ENCODE assay signal across 23 cellular contexts in the genomic region with DNA sequence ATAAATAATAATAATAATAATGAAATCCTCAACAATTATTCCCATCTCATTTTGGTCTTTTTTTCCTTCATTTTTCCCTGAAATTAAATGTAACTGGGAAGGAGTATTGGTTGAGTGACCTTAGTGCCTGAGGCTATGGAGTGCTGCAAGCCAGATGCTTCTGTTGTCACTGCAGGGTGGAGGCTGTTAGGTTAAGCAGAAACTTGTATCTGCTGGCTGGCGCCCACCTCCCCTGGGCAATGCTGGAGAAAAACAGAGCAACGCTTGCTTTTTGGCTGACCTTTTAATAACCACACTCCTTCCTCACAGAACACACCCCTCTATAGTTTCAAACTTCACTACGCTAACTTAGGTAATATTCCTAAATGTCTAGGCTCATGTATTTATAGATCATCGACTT.
DNase-seq lines count a peak whose midpoint lies in the region; FAIRE-seq and TF ChIP-seq lines count a peak whose summit lies in the region.
"Had no signal": no experiment of that assay in that cellular context is flagged by ENCODE, and none has a peak within 500 bp of the region (broad histone marks: within the 10 kb centered on the region; RNA-seq: fewer than 3 reads in every experiment).

No MANE protein-coding gene starts in this region.

- no peak overlapping the region for H4K5ac ChIP-seq in H1 (ENCODE audit: insufficient read length, low read depth, low read length)

- no peak overlapping the region for H3K23ac ChIP-seq in H1 (ENCODE audit: insufficient read length)

- no peak overlapping the region for H2BK5ac ChIP-seq in H1 (ENCODE audit: low read depth, low read length)

- POLR2A ChIA-PET in H1 (lab: Charles Lee; ENCODE audit: partially characterized antibody) = no interaction called here

- H3K27ac ChIP-seq in H1 (ENCODE audit: low read depth, low read length) = no peak overlapping the region
- H3K27ac ChIP-seq: SK-N-MC had no signal

- H3K9ac ChIP-seq in H1 (replicated peaks in 1 of 4; ENCODE audit: extremely low read depth in 1 of 4, low read depth in 3 of 4, low read length in 3 of 4) = no peak overlapping the region

- H3K79me1 ChIP-seq in H1 (ENCODE audit: low read depth, low read length) = no peaks in the 10 kb centered on the region

- no peak overlapping the region for H2BK15ac ChIP-seq in H1 (ENCODE audit: low read length)

- DNase-seq in NCI-H748 (lab: John Stamatoyannopoulos, UW; ENCODE audit: unreplicated experiment) = peak; percentile 9
- DNase-seq in NCI-H748 treated with DMSO at 0.1 percent for 48 hours (lab: John Stamatoyannopoulos, UW) = no peak
- peak; percentile 8 for DNase-seq in BE2C
- no peak for DNase-seq in H1 (ENCODE audit: low read depth in 1 of 2, low spot score in 2 of 2)
- DNase-seq in retina = peak; percentile 15
- DNase-seq in glomerular visceral epithelial cell (ENCODE audit: extremely low spot score) = no peak
- no peak for DNase-seq in activated CD4-positive, alpha-beta T cell treated with anti-CD3 and anti-CD28 coated beads for 1 hour
- DNase-seq: 8988T, ACHN, Calu3, DMS153, H9, Karpas-422, NCI-H1092, NCI-H1436, NCI-H1930, NCI-H2107, NCI-H524 treated with DMSO at 0.1 percent for 48 hours, RPMI8226, SIG-M5 had no signal

- FAIRE-seq in H1 (lab: Jason Lieb, UNC) = no peak
- FAIRE-seq: GM18507, HepG2 had no signal

- no peak overlapping the region for H2BK12ac ChIP-seq in H1 (ENCODE audit: low read depth, low read length)

- no peak overlapping the region for H3K4ac ChIP-seq in H1 (replicated peaks; ENCODE audit: insufficient read length, low read depth, low read length)

- no peak for TF ChIP-seq POLR2A in H1 (IDR thresholded peaks at IDR 0.05; ENCODE audit: control extremely low read depth in 1 of 2, low read depth in 2 of 2, low read length in 2 of 2)

- CTCF ChIA-PET in H1 (lab: Charles Lee; ENCODE audit: partially characterized antibody) = no interaction called here

- no peak for TF ChIP-seq RAD21 in H1 (IDR thresholded peaks at IDR 0.05 in 1 of 2, conservative IDR thresholded peaks at IDR 0.05 in 1 of 2; ENCODE audit: low read depth in 2 of 2, low read length in 2 of 2)

- no peaks in the 10 kb centered on the region for H3K4me1 ChIP-seq in BE2C
- no peaks in the 10 kb centered on the region for H3K4me1 ChIP-seq in H1 (replicated peaks in 1 of 4; ENCODE audit: control insufficient read depth in 3 of 4, insufficient read depth in 4 of 4, low read length in 3 of 4)

- no peak overlapping the region for H3K4me3 ChIP-seq in BE2C (ENCODE audit: low read depth, low read length)
- H3K4me3 ChIP-seq in H1 (ENCODE audit: extremely low read depth in 1 of 4, insufficient read depth in 2 of 4, low read depth in 3 of 4, low read length in 4 of 4) = no peak overlapping the region
- H3K4me3 ChIP-seq: SK-N-MC had no signal

- no peak overlapping the region for H3K14ac ChIP-seq in H1 (ENCODE audit: insufficient read length)

- no peak overlapping the region for H2AFZ ChIP-seq in H1 (ENCODE audit: low read length)

- H2AK5ac ChIP-seq in H1 (ENCODE audit: low read depth, low read length) = no peak overlapping the region

- H3K56ac ChIP-seq in H1 (replicated peaks; ENCODE audit: insufficient read length, low read depth, low read length) = no peak overlapping the region

- no peak overlapping the region for H3K18ac ChIP-seq in H1 (ENCODE audit: extremely low read depth, low read length)

- no peaks in the 10 kb centered on the region for H3K36me3 ChIP-seq in BE2C
- H3K36me3 ChIP-seq in H1 (ENCODE audit: control insufficient read depth in 2 of 4, insufficient read depth in 4 of 4, low read length in 3 of 4) = no peaks in the 10 kb centered on the region

- no peak overlapping the region for H3K4me2 ChIP-seq in H1 (ENCODE audit: insufficient read depth in 1 of 2, low read depth in 2 of 2, low read length in 2 of 2)

- WGBS in H1 (ENCODE audit: extremely low coverage in 1 of 2, insufficient coverage in 1 of 2, insufficient read length in 1 of 2, insufficient replicate concordance in 2 of 2, low coverage in 1 of 2, low lambda C conversion rate in 2 of 2, missing lambda C conversion rate in 1 of 2), 2 experiments = 92% methylated on average over 4 of the region's 4 CpGs; no CpG with 5 or more reads in 1 of the 2 experiments

- H2BK20ac ChIP-seq in H1 (ENCODE audit: low read length) = no peak overlapping the region

- H3K79me2 ChIP-seq in H1 (ENCODE audit: control insufficient read depth in 1 of 2, insufficient read depth in 2 of 2, low read length in 2 of 2) = no peaks in the 10 kb centered on the region

- H3K27me3 ChIP-seq in BE2C (no peaks in the 10 kb centered on the region), H1 (replicated peaks in 1 of 4; ENCODE audit: control insufficient read depth in 3 of 4, extremely low read depth in 1 of 4, insufficient read depth in 3 of 4, low read length in 3 of 4) (no peaks in the 10 kb centered on the region)

- no peaks in the 10 kb centered on the region for H3K23me2 ChIP-seq in H1 (ENCODE audit: low read depth, low read length)

- no peak overlapping the region for H2BK120ac ChIP-seq in H1 (replicated peaks; ENCODE audit: low read depth, low read length)

- no peak for TF ChIP-seq CTCF in BE2C (IDR thresholded peaks at IDR 0.05; ENCODE audit: low read depth, low read length)
- no peak for TF ChIP-seq CTCF in H1 (IDR thresholded peaks at IDR 0.05; ENCODE audit: control extremely low read depth in 1 of 3, insufficient read depth in 1 of 3, low read depth in 1 of 3, low read length in 3 of 3)

- no peak for TF ChIP-seq EP300 in H1 (IDR thresholded peaks at IDR 0.05; ENCODE audit: borderline replicate concordance in 1 of 2, low read depth in 2 of 2, low read length in 2 of 2)

- H4K20me1 ChIP-seq in H1 (replicated peaks in 1 of 2; ENCODE audit: control insufficient read depth in 1 of 2, insufficient read depth in 2 of 2, low read length in 2 of 2) = no peaks in the 10 kb centered on the region

- peak overlapping the region; percentile 57; the same call in 1 of the 2 replicates for H4K8ac ChIP-seq in H1 (ENCODE audit: extremely low read depth, insufficient read depth, low read length)

- H3K9me3 ChIP-seq in BE2C = no peaks in the 10 kb centered on the region
- no peaks in the 10 kb centered on the region for H3K9me3 ChIP-seq in H1 (ENCODE audit: insufficient read depth in 2 of 2, low read depth in 1 of 2, low read length in 1 of 2)

- H4K91ac ChIP-seq in H1 (replicated peaks; ENCODE audit: insufficient read length, low read length) = no peak overlapping the region

TF ChIP-seq in H1, 55 proteins besides CTCF, POLR2A, EP300 and RAD21:
- TF ChIP-seq SUZ12 (IDR thresholded peaks at IDR 0.05; ENCODE audit: low read length) (no peak), CBX8 (IDR thresholded peaks at IDR 0.05; ENCODE audit: borderline replicate concordance, low read depth, low read length) (no peak), EGR1 (IDR thresholded peaks at IDR 0.05; ENCODE audit: borderline replicate concordance, low read depth, low read length) (no peak), NRF1 (IDR thresholded peaks at IDR 0.05; ENCODE audit: low read depth, low read length) (no peak), SRF (IDR thresholded peaks at IDR 0.05; ENCODE audit: low read depth, low read length) (no peak), YY1 (IDR thresholded peaks at IDR 0.05; ENCODE audit: low read depth, low read length) (no peak), POU5F1 (IDR thresholded peaks at IDR 0.05; ENCODE audit: low read depth, low read length) (no peak), RFX5 (IDR thresholded peaks at IDR 0.05; ENCODE audit: borderline replicate concordance, low read depth, low read length) (no peak), GTF2F1 (IDR thresholded peaks at IDR 0.05; ENCODE audit: borderline replicate concordance, low read depth, low read length) (no peak), NANOG (IDR thresholded peaks at IDR 0.05; ENCODE audit: insufficient read depth, low read depth, low read length, poor library complexity, severe bottlenecking) (no peak), TCF12 (IDR thresholded peaks at IDR 0.05; ENCODE audit: low read depth, low read length) (no peak), CEBPB (IDR thresholded peaks at IDR 0.05; ENCODE audit: low read depth, low read length) (no peak)
- TF ChIP-seq, protein P1, sequence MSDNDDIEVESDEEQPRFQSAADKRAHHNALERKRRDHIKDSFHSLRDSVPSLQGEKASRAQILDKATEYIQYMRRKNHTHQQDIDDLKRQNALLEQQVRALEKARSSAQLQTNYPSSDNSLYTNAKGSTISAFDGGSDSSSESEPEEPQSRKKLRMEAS (IDR thresholded peaks at IDR 0.05) = no peak
- TF ChIP-seq, protein P2, sequence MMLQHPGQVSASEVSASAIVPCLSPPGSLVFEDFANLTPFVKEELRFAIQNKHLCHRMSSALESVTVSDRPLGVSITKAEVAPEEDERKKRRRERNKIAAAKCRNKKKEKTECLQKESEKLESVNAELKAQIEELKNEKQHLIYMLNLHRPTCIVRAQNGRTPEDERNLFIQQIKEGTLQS (IDR thresholded peaks at IDR 0.05; ENCODE audit: insufficient read depth, low read depth, low read length) = no peak

Comparison
In these comparisons a context has a peak if more than half of its experiments do, and no peak if none do; other contexts are left out.
1. DNase-seq: peak in NCI-H748 (single experiment), BE2C (single experiment) and retina (single experiment); none in NCI-H748 treated with DMSO at 0.1 percent for 48 hours (single experiment), H1 (0 of 2), glomerular visceral epithelial cell (single experiment) and activated CD4-positive, alpha-beta T cell treated with anti-CD3 and anti-CD28 coated beads for 1 hour (single experiment).